Comparison of ENCODE assay signal across 9 cellular contexts in the genomic region with DNA sequence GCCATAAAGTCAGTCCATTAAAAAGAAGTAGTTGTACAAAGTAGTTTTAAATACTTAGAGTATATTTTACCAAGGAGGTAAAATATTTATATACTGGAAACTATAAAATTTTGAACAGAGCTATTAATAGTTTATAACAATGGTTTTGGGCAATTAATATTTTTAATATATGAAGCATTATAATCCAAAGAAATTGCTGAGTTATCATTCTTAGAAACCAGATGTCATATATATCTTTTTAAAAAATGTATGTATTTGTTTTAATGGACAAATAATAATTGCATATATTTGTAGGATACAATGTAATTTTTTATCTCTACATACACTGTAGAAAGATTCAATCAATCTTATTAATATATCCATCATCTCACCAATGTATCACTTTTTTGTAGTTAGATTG.
"Had no signal": no experiment of that assay in that cellular context is flagged by ENCODE, and none has a peak within 500 bp of the region (broad histone marks: within the 10 kb centered on the region; RNA-seq: fewer than 3 reads in every experiment).

No MANE protein-coding gene starts in this region.

- H2AFZ ChIP-seq: GM23248 had no signal

- H3K4me1 ChIP-seq: HAP-1 had no signal

- DNase-seq: GM23248, GOT3, H7, HFFc6, KG1 had no signal

- H3K36me3 ChIP-seq: HAP-1 had no signal

- H3K36me3 Mint-ChIP-seq: IgD-negative memory B cell had no signal

- H3K4me1 Mint-ChIP-seq: IgD-negative memory B cell had no signal

- H3K9me3 ChIP-seq: HAP-1 had no signal

- H3K4me3 ChIP-seq: GM23248, HAP-1 had no signal

- H3K27me3 Mint-ChIP-seq: IgD-negative memory B cell had no signal

- ATAC-seq: HCT116 had no signal

- H3K9ac ChIP-seq: GM23248 had no signal

- H3K27ac Mint-ChIP-seq: HFFc6, IgD-negative memory B cell had no signal

- H3K4me3 Mint-ChIP-seq: HFFc6, IgD-negative memory B cell had no signal

- H3K27ac ChIP-seq: GM23248, HL-60 had no signal
